ENCODE assay signal across 1 cellular context in genomic region chr2:70789304-70790078, GRCh38.
A peak's percentile ranks its signal among the peaks of the same experiment; 100 is the strongest.
TF ChIP-seq lines count a peak whose summit lies in the region.

No MANE protein-coding gene starts in this region.

TF ChIP-seq in HepG2, 621 proteins besides CTCF, POLR2A, EP300 and RAD21 (continued from another document and continues in another):
- TF ChIP-seq ARID4A (CRISPR knock-in tag; IDR thresholded peaks at IDR 0.05; ENCODE audit: borderline replicate concordance) (peak; percentile 38; the same call in 1 of the 2 replicates), KDM2A (CRISPR knock-in tag; IDR thresholded peaks at IDR 0.05; ENCODE audit: borderline replicate concordance, low read depth) (peak; percentile 70), ZNF672 (CRISPR knock-in tag; IDR thresholded peaks at IDR 0.05) (no peak), YEATS2 (CRISPR knock-in tag; IDR thresholded peaks at IDR 0.05; ENCODE audit: borderline replicate concordance) (no peak; the same call in 1 of the 2 replicates), POLR2AphosphoS5 (IDR thresholded peaks at IDR 0.05; ENCODE audit: low read depth, low read length) (no peak), ZNF576 (CRISPR knock-in tag; IDR thresholded peaks at IDR 0.05) (no peak), BHLHE40 (IDR thresholded peaks at IDR 0.05; ENCODE audit: low read length) (peak; percentile 14; the same call in 1 of the 2 replicates), MXD4 (CRISPR knock-in tag; IDR thresholded peaks at IDR 0.05) (0 out of 2 replicates have a peak, but pooled peaks have one; percentile 32), ZMYM4 (CRISPR knock-in tag; IDR thresholded peaks at IDR 0.05) (peak; percentile 53; the same call in 1 of the 2 replicates), ZFP36 (IDR thresholded peaks at IDR 0.05; ENCODE audit: borderline replicate concordance, low read depth, low read length, partially characterized antibody) (no peak), ZNF891 (CRISPR knock-in tag; IDR thresholded peaks at IDR 0.05) (no peak), ZNF556 (CRISPR knock-in tag; IDR thresholded peaks at IDR 0.05; ENCODE audit: borderline replicate concordance) (no peak; the same call in 1 of the 2 replicates), NRL (CRISPR knock-in tag; IDR thresholded peaks at IDR 0.05; ENCODE audit: borderline replicate concordance) (peak; percentile 83; the same call in 1 of the 2 replicates), ZNF883 (CRISPR knock-in tag; IDR thresholded peaks at IDR 0.05; ENCODE audit: not compliant biosample characterization) (no peak), TFE3 (CRISPR knock-in tag; IDR thresholded peaks at IDR 0.05) (0 out of 2 replicates have a peak, but pooled peaks have one; percentile 17), ZNF34 (CRISPR knock-in tag; IDR thresholded peaks at IDR 0.05; ENCODE audit: borderline replicate concordance) (no peak), CBX2 (IDR thresholded peaks at IDR 0.05; ENCODE audit: low read depth, low read length) (no peak), CBX2 (CRISPR knock-in tag; IDR thresholded peaks at IDR 0.05; ENCODE audit: low read depth) (no peak), SIX4 (CRISPR knock-in tag; IDR thresholded peaks at IDR 0.05) (no peak), CCAR2 (optimal IDR thresholded peaks at IDR 0.05; ENCODE audit: low read depth, low read length) (no peak), ZBTB3 (CRISPR knock-in tag; IDR thresholded peaks at IDR 0.05; ENCODE audit: borderline replicate concordance, low read depth) (no peak), SRSF9 (IDR thresholded peaks at IDR 0.05; ENCODE audit: borderline replicate concordance, insufficient read depth, low read depth, low read length, poor library complexity, severe bottlenecking) (no peak), ZNF652 (CRISPR knock-in tag; IDR thresholded peaks at IDR 0.05; ENCODE audit: borderline replicate concordance, low read depth) (no peak), ZFX (CRISPR knock-in tag; IDR thresholded peaks at IDR 0.05; ENCODE audit: low read depth) (peak; percentile 43; the same call in 1 of the 2 replicates), ZNF343 (CRISPR knock-in tag; IDR thresholded peaks at IDR 0.05) (no peak), MYNN (CRISPR knock-in tag; IDR thresholded peaks at IDR 0.05; ENCODE audit: low read depth) (no peak), PRPF4 (IDR thresholded peaks at IDR 0.05; ENCODE audit: low read depth, low read length, poor library complexity, severe bottlenecking) (peak; percentile 8), CHD4 (IDR thresholded peaks at IDR 0.05; ENCODE audit: borderline replicate concordance, low read length) (no peak), CEBPG (CRISPR knock-in tag; IDR thresholded peaks at IDR 0.05) (peak; percentile 51), ZBED4 (CRISPR knock-in tag; IDR thresholded peaks at IDR 0.05; ENCODE audit: borderline replicate concordance) (peak; percentile 60; the same call in 1 of the 2 replicates), HIVEP1 (CRISPR knock-in tag; IDR thresholded peaks at IDR 0.05) (no peak), SOX13 (IDR thresholded peaks at IDR 0.05) (no peak), SOX13 (CRISPR knock-in tag; conservative IDR thresholded peaks at IDR 0.05 in 1 of 2, IDR thresholded peaks at IDR 0.05 in 1 of 2) (peak in 1 of 2 experiments; percentile 23; a peak in 1 of 4 replicates), HNF1B (CRISPR knock-in tag; IDR thresholded peaks at IDR 0.05) (peak; percentile 58; the same call in 1 of the 2 replicates), SRF (IDR thresholded peaks at IDR 0.05; ENCODE audit: low read depth, low read length) (no peak), SMAD3 (CRISPR knock-in tag; IDR thresholded peaks at IDR 0.05) (peak; percentile 90), ETV5 (CRISPR knock-in tag; IDR thresholded peaks at IDR 0.05; ENCODE audit: borderline replicate concordance) (peak; percentile 50; the same call in 1 of the 2 replicates), SP1 (IDR thresholded peaks at IDR 0.05) (no peak), SP1 (CRISPR knock-in tag; IDR thresholded peaks at IDR 0.05) (no peak), KDM6A (CRISPR knock-in tag; IDR thresholded peaks at IDR 0.05; ENCODE audit: low read depth) (no peak), ASH2L (IDR thresholded peaks at IDR 0.05; ENCODE audit: insufficient read length, low read depth, low read length) (peak; percentile 36), ZNF775 (CRISPR knock-in tag; IDR thresholded peaks at IDR 0.05; ENCODE audit: borderline replicate concordance) (no peak), ARHGAP35 (CRISPR knock-in tag; IDR thresholded peaks at IDR 0.05; ENCODE audit: borderline replicate concordance) (no peak), ZNF468 (CRISPR knock-in tag; IDR thresholded peaks at IDR 0.05) (no peak), ZNF253 (CRISPR knock-in tag; IDR thresholded peaks at IDR 0.05; ENCODE audit: borderline replicate concordance) (no peak), THAP11 (CRISPR knock-in tag; IDR thresholded peaks at IDR 0.05) (peak; percentile 50; the same call in 1 of the 2 replicates), GATAD2A (CRISPR knock-in tag; IDR thresholded peaks at IDR 0.05) (peak; percentile 71), ZNF619 (CRISPR knock-in tag; IDR thresholded peaks at IDR 0.05) (peak; percentile 77; the same call in 1 of the 2 replicates), ZNF550 (CRISPR knock-in tag; IDR thresholded peaks at IDR 0.05; ENCODE audit: borderline replicate concordance) (no peak), ATM (IDR thresholded peaks at IDR 0.05; ENCODE audit: borderline replicate concordance) (no peak)
- TF ChIP-seq, protein P1, sequence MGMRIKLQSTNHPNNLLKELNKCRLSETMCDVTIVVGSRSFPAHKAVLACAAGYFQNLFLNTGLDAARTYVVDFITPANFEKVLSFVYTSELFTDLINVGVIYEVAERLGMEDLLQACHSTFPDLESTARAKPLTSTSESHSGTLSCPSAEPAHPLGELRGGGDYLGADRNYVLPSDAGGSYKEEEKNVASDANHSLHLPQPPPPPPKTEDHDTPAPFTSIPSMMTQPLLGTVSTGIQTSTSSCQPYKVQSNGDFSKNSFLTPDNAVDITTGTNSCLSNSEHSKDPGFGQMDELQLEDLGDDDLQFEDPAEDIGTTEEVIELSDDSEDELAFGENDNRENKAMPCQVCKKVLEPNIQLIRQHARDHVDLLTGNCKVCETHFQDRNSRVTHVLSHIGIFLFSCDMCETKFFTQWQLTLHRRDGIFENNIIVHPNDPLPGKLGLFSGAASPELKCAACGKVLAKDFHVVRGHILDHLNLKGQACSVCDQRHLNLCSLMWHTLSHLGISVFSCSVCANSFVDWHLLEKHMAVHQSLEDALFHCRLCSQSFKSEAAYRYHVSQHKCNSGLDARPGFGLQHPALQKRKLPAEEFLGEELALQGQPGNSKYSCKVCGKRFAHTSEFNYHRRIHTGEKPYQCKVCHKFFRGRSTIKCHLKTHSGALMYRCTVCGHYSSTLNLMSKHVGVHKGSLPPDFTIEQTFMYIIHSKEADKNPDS (CRISPR knock-in tag; IDR thresholded peaks at IDR 0.05) = 0 out of 2 replicates have a peak, but pooled peaks have one; percentile 49
- TF ChIP-seq, protein P2, sequence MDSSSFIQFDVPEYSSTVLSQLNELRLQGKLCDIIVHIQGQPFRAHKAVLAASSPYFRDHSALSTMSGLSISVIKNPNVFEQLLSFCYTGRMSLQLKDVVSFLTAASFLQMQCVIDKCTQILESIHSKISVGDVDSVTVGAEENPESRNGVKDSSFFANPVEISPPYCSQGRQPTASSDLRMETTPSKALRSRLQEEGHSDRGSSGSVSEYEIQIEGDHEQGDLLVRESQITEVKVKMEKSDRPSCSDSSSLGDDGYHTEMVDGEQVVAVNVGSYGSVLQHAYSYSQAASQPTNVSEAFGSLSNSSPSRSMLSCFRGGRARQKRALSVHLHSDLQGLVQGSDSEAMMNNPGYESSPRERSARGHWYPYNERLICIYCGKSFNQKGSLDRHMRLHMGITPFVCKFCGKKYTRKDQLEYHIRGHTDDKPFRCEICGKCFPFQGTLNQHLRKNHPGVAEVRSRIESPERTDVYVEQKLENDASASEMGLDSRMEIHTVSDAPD (CRISPR knock-in tag; IDR thresholded peaks at IDR 0.05) = no peak
- TF ChIP-seq, protein P3, sequence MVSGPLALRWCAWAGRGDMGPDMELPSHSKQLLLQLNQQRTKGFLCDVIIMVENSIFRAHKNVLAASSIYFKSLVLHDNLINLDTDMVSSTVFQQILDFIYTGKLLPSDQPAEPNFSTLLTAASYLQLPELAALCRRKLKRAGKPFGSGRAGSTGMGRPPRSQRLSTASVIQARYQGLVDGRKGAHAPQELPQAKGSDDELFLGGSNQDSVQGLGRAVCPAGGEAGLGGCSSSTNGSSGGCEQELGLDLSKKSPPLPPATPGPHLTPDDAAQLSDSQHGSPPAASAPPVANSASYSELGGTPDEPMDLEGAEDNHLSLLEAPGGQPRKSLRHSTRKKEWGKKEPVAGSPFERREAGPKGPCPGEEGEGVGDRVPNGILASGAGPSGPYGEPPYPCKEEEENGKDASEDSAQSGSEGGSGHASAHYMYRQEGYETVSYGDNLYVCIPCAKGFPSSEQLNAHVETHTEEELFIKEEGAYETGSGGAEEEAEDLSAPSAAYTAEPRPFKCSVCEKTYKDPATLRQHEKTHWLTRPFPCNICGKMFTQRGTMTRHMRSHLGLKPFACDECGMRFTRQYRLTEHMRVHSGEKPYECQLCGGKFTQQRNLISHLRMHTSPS (CRISPR knock-in tag; IDR thresholded peaks at IDR 0.05; ENCODE audit: low read depth) = no peak
